19 cellular contexts compared by ENCODE assay signal in the genomic region with DNA sequence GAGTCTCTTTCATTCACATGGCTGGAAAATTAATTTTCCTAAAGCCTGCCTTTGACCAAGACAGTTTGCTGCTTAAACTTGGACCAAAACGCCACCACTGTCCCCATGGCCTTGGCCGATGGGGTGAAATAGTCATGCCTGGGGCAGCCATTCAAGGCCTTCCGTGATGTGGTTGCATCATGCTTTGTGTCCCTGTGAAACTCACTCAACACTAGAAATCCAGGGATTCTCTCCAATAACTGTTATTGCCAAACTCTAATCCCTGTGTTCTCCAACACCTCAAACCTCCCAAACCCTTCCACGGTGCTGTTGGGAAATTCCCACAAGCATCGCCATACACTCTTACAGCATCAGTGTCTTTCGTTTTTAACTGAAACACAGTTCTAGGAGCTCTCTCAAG. TPM values are rescaled to one million over a fixed set of nuclear protein-coding genes. Genes with fewer than 3 reads are reported as not detected.
DNase-seq lines count a peak whose midpoint lies in the region; ATAC-seq and TF ChIP-seq lines count a peak whose summit lies in the region.
"Had no signal": no experiment of that assay in that cellular context is flagged by ENCODE, and none has a peak within 500 bp of the region (broad histone marks: within the 10 kb centered on the region; RNA-seq: fewer than 3 reads in every experiment).

No MANE protein-coding gene starts in this region.

- H4K20me1 ChIP-seq in OCI-LY3 (ENCODE audit: insufficient read depth, low read length), result peaks cover 23% of the 10 kb centered on the region

- CTCF ChIA-PET in T-cell (lab: Charles Lee), result no interaction called here

- TF ChIP-seq CTCF in OCI-LY3 (IDR thresholded peaks at IDR 0.05; ENCODE audit: low read depth, low read length), result no peak
- TF ChIP-seq CTCF in ascending aorta (IDR thresholded peaks at IDR 0.05), result no peak

- H3K79me2 ChIP-seq in OCI-LY3 (ENCODE audit: low read length), result peaks cover 35% of the 10 kb centered on the region

- peak; percentile 29 for ATAC-seq in left lobe of liver
- ATAC-seq in T-cell (replicated peaks in 1 of 4), result no peak
- ATAC-seq in GM21786 (IDR thresholded peaks at IDR 0.05; ENCODE audit: unreplicated experiment), result no peak
- ATAC-seq: activated CD8-positive, alpha-beta T cell treated with anti-CD3 and anti-CD28 coated beads, Interleukin-2, amount 10 ng/mL, durations not matched to agents 7 days and 5 days; heart left ventricle; pancreas; stimulated activated naive CD8-positive, alpha-beta T cell treated with anti-CD3 and anti-CD28 coated beads, Interleukin-15, Interleukin-2, amounts not matched to agents 100 U/mL and 50 U/mL, for 24 hours; T-helper 17 cell had no signal

- peaks cover 9% of the 10 kb centered on the region for H3K36me3 ChIP-seq in OCI-LY3 (replicated peaks; ENCODE audit: low read depth, low read length)
- no peaks in the 10 kb centered on the region for H3K36me3 ChIP-seq in skeletal muscle tissue (ENCODE audit: control insufficient read depth in 3 of 3, insufficient read depth in 3 of 3, low read length in 3 of 3)
- no peaks in the 10 kb centered on the region for H3K36me3 ChIP-seq in ascending aorta
- H3K36me3 ChIP-seq: heart left ventricle, pancreas had no signal

- H3K36me3 Mint-ChIP-seq in T-cell, result no peaks in the 10 kb centered on the region

- H3K4me1 Mint-ChIP-seq in T-cell, result peaks cover 11 to 15% (median 15%) of the 10 kb centered on the region in 3 donors

- H3K27me3 ChIP-seq in OCI-LY3 (ENCODE audit: low read depth, low read length) (0 out of 2 replicates have a peak, but pooled peaks cover 3% of the 10 kb centered on the region), skeletal muscle tissue (ENCODE audit: control insufficient read depth in 3 of 3, insufficient read depth in 3 of 3, low read length in 3 of 3) (no peaks in the 10 kb centered on the region), ascending aorta (no peaks in the 10 kb centered on the region)
- H3K27me3 ChIP-seq: heart left ventricle, pancreas, testis had no signal

- H3K9ac ChIP-seq in OCI-LY3 (ENCODE audit: low read length) (no peak overlapping the region), skeletal muscle tissue (ENCODE audit: low read depth in 1 of 3, low read length in 3 of 3) (no peak overlapping the region)
- H3K9ac ChIP-seq: GM23248, SK-N-SH had no signal

- H3K4me3 ChIP-seq in OCI-LY3 (ENCODE audit: low read length) (no peak overlapping the region), skeletal muscle tissue (ENCODE audit: low read length in 3 of 3) (no peak overlapping the region), ascending aorta (no peak overlapping the region)
- H3K4me3 ChIP-seq: GM23248, pancreas had no signal

- no peak overlapping the region for H2AFZ ChIP-seq in OCI-LY3 (ENCODE audit: low read depth, low read length)
- H2AFZ ChIP-seq: GM23248 had no signal

- no peaks in the 10 kb centered on the region for H3K9me3 Mint-ChIP-seq in T-cell
- H3K9me3 Mint-ChIP-seq: neural crest cell had no signal

- peaks cover 0 to 3% of the 10 kb centered on the region in 2 donors for H3K27me3 Mint-ChIP-seq in T-cell
- H3K27me3 Mint-ChIP-seq: T-helper 17 cell had no signal

- no peak overlapping the region for H3K27ac Mint-ChIP-seq in T-cell
- H3K27ac Mint-ChIP-seq: activated CD8-positive, alpha-beta T cell treated with anti-CD3 and anti-CD28 coated beads, Interleukin-2, amount 10 ng/mL, durations not matched to agents 7 days and 5 days; T-helper 17 cell had no signal

- POLR2A ChIA-PET in T-cell (lab: Charles Lee), result no interaction called here

- peak; percentile 22 for DNase-seq in ecto neural progenitor cell (ENCODE audit: low spot score)
- peak; percentile 82 for DNase-seq in left lobe of liver (ENCODE audit: low spot score)
- DNase-seq in ascending aorta (ENCODE audit: low spot score in 2 of 2), result no peak
- DNase-seq in T-cell, result no peak
- DNase-seq: activated CD4-positive, CD25-positive, alpha-beta regulatory T cell treated with anti-CD3 and anti-CD28 coated beads, Interleukin-2, amount 50 U/mL, for 72 hours; activated CD8-positive, alpha-beta T cell treated with anti-CD3 and anti-CD28 coated beads, Interleukin-2, amount 10 ng/mL, durations not matched to agents 7 days and 5 days; activated effector memory CD4-positive, alpha-beta T cell treated with anti-CD3 and anti-CD28 coated beads, Interleukin-2, amount 50 U/mL, for 16 hours; GM23248; NCI-H774; pancreas; SK-N-SH; stimulated activated naive CD8-positive, alpha-beta T cell treated with anti-CD3 and anti-CD28 coated beads, Interleukin-15, Interleukin-2, amounts not matched to agents 100 U/mL and 50 U/mL, for 24 hours; T-helper 17 cell; testis had no signal

- no peaks in the 10 kb centered on the region for H3K9me3 ChIP-seq in OCI-LY3 (ENCODE audit: insufficient read depth, low read length)
- H3K9me3 ChIP-seq in skeletal muscle tissue (ENCODE audit: control insufficient read depth in 3 of 3, low read length in 3 of 3), result no peaks in the 10 kb centered on the region
- H3K9me3 ChIP-seq in ascending aorta, result no peaks in the 10 kb centered on the region
- H3K9me3 ChIP-seq: heart left ventricle, pancreas, SK-N-SH, testis had no signal

- intact Hi-C loops in ascending aorta (cut with DNase I), result loop anchor here (5.0 kb wide), 5 partner anchors 150 to 525 kb away; a partner anchor contains a TSS

- H3K4me1 ChIP-seq in OCI-LY3 (ENCODE audit: low read length), result peaks cover 27% of the 10 kb centered on the region
- peaks cover 14 to 19% (median 17%) of the 10 kb centered on the region in 3 donors for H3K4me1 ChIP-seq in skeletal muscle tissue (ENCODE audit: control insufficient read depth in 3 of 3, insufficient read depth in 3 of 3, low read length in 3 of 3)
- H3K4me1 ChIP-seq in ascending aorta, result peaks cover 3 to 9% of the 10 kb centered on the region in 2 donors

- no peak overlapping the region for H3K4me3 Mint-ChIP-seq in T-cell
- H3K4me3 Mint-ChIP-seq: neural crest cell, T-helper 17 cell had no signal

- H3K27ac ChIP-seq in OCI-LY3 (ENCODE audit: low read length), result no peak overlapping the region
- H3K27ac ChIP-seq in skeletal muscle tissue (ENCODE audit: low read depth, low read length), result peak overlapping the region; percentile 3
- no peak overlapping the region for H3K27ac ChIP-seq in ascending aorta
- H3K27ac ChIP-seq: GM23248, pancreas had no signal

- 0 out of 2 replicates have a peak overlapping the region, but pooled peaks have one; percentile 99 for H3K4me2 ChIP-seq in OCI-LY3 (ENCODE audit: low read length)
- H3K4me2 ChIP-seq: SK-N-SH had no signal

RNA-seq across cellular contexts. Expression of a gene that starts 1.4 kb away (rescaled TPM):
- total RNA-seq in left lobe of liver, result 121 TPM
- total RNA-seq in skeletal muscle tissue, result 118 TPM
- 192 TPM for total RNA-seq in ascending aorta
- 10 to 100 TPM; 15.6 to 25.6 (median 21.8) TPM for total RNA-seq in T-cell

Comparison
In these comparisons a context has a peak if more than half of its experiments do, and no peak if none do; other contexts are left out.
1. DNase-seq: peak in ecto neural progenitor cell (single experiment) and left lobe of liver (single experiment); none in ascending aorta (0 of 2) and T-cell (0 of 34).